In genomic region chr2:171161425-171162289, GRCh38 we compare ENCODE assay signal across 8 cellular contexts. TPM values are rescaled to one million over a fixed set of nuclear protein-coding genes. Genes with fewer than 3 reads are reported as not detected.
DNase-seq lines count a peak whose midpoint lies in the region; ATAC-seq and TF ChIP-seq lines count a peak whose summit lies in the region.

No MANE protein-coding gene starts in this region.

- H3K4me3 ChIP-seq in suprapubic skin: peak overlapping the region; percentile 75

- DNase-seq in activated CD4-positive, alpha-beta T cell treated with anti-CD3 and anti-CD28 coated beads for 36 hours: no peak
- DNase-seq in activated CD4-positive, alpha-beta T cell treated with anti-CD3 and anti-CD28 coated beads, Interleukin-2, amount 50 U/mL, for 4 hours: no peak
- no peak for DNase-seq in activated T-helper 2 cell treated with anti-CD3 and anti-CD28 coated beads, Interferon-gamma antibody, Interleukin-2, Interleukin-4, amounts not matched to agents 10 μg/mL and 5 μg/mL and 100 μg/mL, durations not matched to agents 14 hours and 24 hours and 36 hours (ENCODE audit: low spot score)
- DNase-seq in inferior parietal cortex (ENCODE audit: extremely low spot score) (peak; percentile 34), suprapubic skin (ENCODE audit: low spot score in 2 of 2) (no peak), NCI-H1930 (lab: John Stamatoyannopoulos, UW) (no peak), NCI-H526 (lab: John Stamatoyannopoulos, UW) (no peak)

- peak overlapping the region; percentile 96 for H3K27ac ChIP-seq in suprapubic skin

- CTCF ChIA-PET in activated CD4-positive, alpha-beta T cell treated with anti-CD3 and anti-CD28 coated beads for 36 hours (lab: Charles Lee): interaction anchor here (0.5 to 1.5 kb wide), 6 partner anchors 8 to 272 kb away, joined by 3 to 5 read pairs (median 4); partner anchors contain the start of genes DCAF17 and METTL8

- H3K36me3 Mint-ChIP-seq in activated CD4-positive, alpha-beta T cell treated with anti-CD3 and anti-CD28 coated beads for 36 hours (ENCODE audit: low read depth): peaks cover 4% of the 10 kb centered on the region
- no peaks in the 10 kb centered on the region for H3K36me3 Mint-ChIP-seq in activated T-helper 2 cell treated with anti-CD3 and anti-CD28 coated beads, Interferon-gamma antibody, Interleukin-2, Interleukin-4, amounts not matched to agents 10 μg/mL and 5 μg/mL and 100 μg/mL, durations not matched to agents 14 hours and 24 hours and 36 hours (ENCODE audit: low read depth)

- peaks cover 21% of the 10 kb centered on the region for H3K4me1 ChIP-seq in suprapubic skin

- no peaks in the 10 kb centered on the region for H3K9me3 ChIP-seq in suprapubic skin

- peaks cover 48% of the 10 kb centered on the region for H3K4me1 Mint-ChIP-seq in activated CD4-positive, alpha-beta T cell treated with anti-CD3 and anti-CD28 coated beads for 36 hours
- H3K4me1 Mint-ChIP-seq in activated T-helper 2 cell treated with anti-CD3 and anti-CD28 coated beads, Interferon-gamma antibody, Interleukin-2, Interleukin-4, amounts not matched to agents 10 μg/mL and 5 μg/mL and 100 μg/mL, durations not matched to agents 14 hours and 24 hours and 36 hours (ENCODE audit: low read depth): peaks cover 51% of the 10 kb centered on the region

- no peaks in the 10 kb centered on the region for H3K27me3 Mint-ChIP-seq in activated CD4-positive, alpha-beta T cell treated with anti-CD3 and anti-CD28 coated beads for 36 hours
- no peaks in the 10 kb centered on the region for H3K27me3 Mint-ChIP-seq in activated T-helper 2 cell treated with anti-CD3 and anti-CD28 coated beads, Interferon-gamma antibody, Interleukin-2, Interleukin-4, amounts not matched to agents 10 μg/mL and 5 μg/mL and 100 μg/mL, durations not matched to agents 14 hours and 24 hours and 36 hours (ENCODE audit: low read depth)

- no peaks in the 10 kb centered on the region for H3K27me3 ChIP-seq in suprapubic skin

- ATAC-seq in activated CD4-positive, alpha-beta T cell treated with anti-CD3 and anti-CD28 coated beads for 36 hours: no peak
- ATAC-seq in GM18867 (IDR thresholded peaks at IDR 0.05; ENCODE audit: unreplicated experiment): no peak

- TF ChIP-seq POLR2A in suprapubic skin (IDR thresholded peaks at IDR 0.05): no peak

- WGBS in suprapubic skin: 29% methylated on average over 12 of the region's 12 CpGs

- TF ChIP-seq CTCF in suprapubic skin (IDR thresholded peaks at IDR 0.05): no peak

- no peaks in the 10 kb centered on the region for H3K36me3 ChIP-seq in suprapubic skin

- H3K27ac Mint-ChIP-seq in activated CD4-positive, alpha-beta T cell treated with anti-CD3 and anti-CD28 coated beads for 36 hours: peak overlapping the region; percentile 96
- H3K27ac Mint-ChIP-seq in activated T-helper 2 cell treated with anti-CD3 and anti-CD28 coated beads, Interferon-gamma antibody, Interleukin-2, Interleukin-4, amounts not matched to agents 10 μg/mL and 5 μg/mL and 100 μg/mL, durations not matched to agents 14 hours and 24 hours and 36 hours: peak overlapping the region; percentile 84

- POLR2A ChIA-PET in activated CD4-positive, alpha-beta T cell treated with anti-CD3 and anti-CD28 coated beads for 36 hours (lab: Charles Lee): no interaction called here

- no peak for TF ChIP-seq EP300 in suprapubic skin (IDR thresholded peaks at IDR 0.05)

- intact Hi-C loops in activated CD4-positive, alpha-beta T cell treated with anti-CD3 and anti-CD28 coated beads for 36 hours (cut with DNase I, micrococcal nuclease): loop anchor here (1.0 to 5.0 kb wide), 7 partner anchors 86 to 273 kb away; partner anchors contain the start of gene DCAF17 (in 1 of the 2)
- intact Hi-C loops in activated T-helper 2 cell treated with anti-CD3 and anti-CD28 coated beads, Interferon-gamma antibody, Interleukin-2, Interleukin-4, amounts not matched to agents 10 μg/mL and 5 μg/mL and 100 μg/mL, durations not matched to agents 14 hours and 24 hours and 36 hours (cut with micrococcal nuclease): loop anchor here (1.0 to 5.0 kb wide), 7 partner anchors 12 to 233 kb away; partner anchors contain the start of gene GORASP2

- no peaks in the 10 kb centered on the region for H3K9me3 Mint-ChIP-seq in activated CD4-positive, alpha-beta T cell treated with anti-CD3 and anti-CD28 coated beads for 36 hours (ENCODE audit: low read depth)
- no peaks in the 10 kb centered on the region for H3K9me3 Mint-ChIP-seq in activated T-helper 2 cell treated with anti-CD3 and anti-CD28 coated beads, Interferon-gamma antibody, Interleukin-2, Interleukin-4, amounts not matched to agents 10 μg/mL and 5 μg/mL and 100 μg/mL, durations not matched to agents 14 hours and 24 hours and 36 hours

- peak overlapping the region; percentile 95 for H3K4me3 Mint-ChIP-seq in activated CD4-positive, alpha-beta T cell treated with anti-CD3 and anti-CD28 coated beads for 36 hours
- peak overlapping the region; percentile 87 for H3K4me3 Mint-ChIP-seq in activated T-helper 2 cell treated with anti-CD3 and anti-CD28 coated beads, Interferon-gamma antibody, Interleukin-2, Interleukin-4, amounts not matched to agents 10 μg/mL and 5 μg/mL and 100 μg/mL, durations not matched to agents 14 hours and 24 hours and 36 hours (ENCODE audit: low read depth)

RNA-seq across cellular contexts. Expression of gene TLK1, which starts 1.0 kb away (rescaled TPM):
- 10 to 100 TPM; 71.8 to 83.7 TPM for total RNA-seq in activated CD4-positive, alpha-beta T cell treated with anti-CD3 and anti-CD28 coated beads for 36 hours
- total RNA-seq in activated T-helper 2 cell treated with anti-CD3 and anti-CD28 coated beads, Interferon-gamma antibody, Interleukin-2, Interleukin-4, amounts not matched to agents 10 μg/mL and 5 μg/mL and 100 μg/mL, durations not matched to agents 14 hours and 24 hours and 36 hours: 81.7 and 86.1 TPM in 2 replicates
- total RNA-seq in suprapubic skin: 10 to 100 TPM; 24.9 to 60.4 (median 38.3) TPM
